8 cellular contexts compared by ENCODE assay signal in genomic region chr2:101149241-101150192, GRCh38. TPM values are rescaled to one million over a fixed set of nuclear protein-coding genes. Genes with fewer than 3 reads are reported as not detected.
DNase-seq lines count a peak whose midpoint lies in the region; ATAC-seq, FAIRE-seq and TF ChIP-seq lines count a peak whose summit lies in the region.

No MANE protein-coding gene starts in this region.

- no peaks in the 10 kb centered on the region for H3K36me3 ChIP-seq in left ventricle myocardium inferior
- no peaks in the 10 kb centered on the region for H3K36me3 ChIP-seq in liver (ENCODE audit: control insufficient read depth in 4 of 4, insufficient read depth in 3 of 4, low read depth in 1 of 4, low read length in 3 of 4)
- H3K36me3 ChIP-seq in upper lobe of right lung: no peaks in the 10 kb centered on the region

- H3K4me3 Mint-ChIP-seq in activated naive CD8-positive, alpha-beta T cell treated with anti-CD3 and anti-CD28 coated beads, Interleukin-2, amount 10 ng/mL, durations not matched to agents 7 days and 5 days: peak overlapping the region; percentile 53

- TF ChIP-seq CTCF in left ventricle myocardium inferior (IDR thresholded peaks at IDR 0.05; ENCODE audit: borderline replicate concordance) (no peak), liver (IDR thresholded peaks at IDR 0.05; ENCODE audit: low read depth, low read length, missing input control) (no peak), upper lobe of right lung (IDR thresholded peaks at IDR 0.05) (no peak)

- no peaks in the 10 kb centered on the region for H3K27me3 ChIP-seq in left ventricle myocardium inferior (ENCODE audit: low read depth)
- H3K27me3 ChIP-seq in liver (ENCODE audit: control insufficient read depth in 4 of 4, insufficient read depth in 4 of 4, low read length in 3 of 4): no peaks in the 10 kb centered on the region
- H3K27me3 ChIP-seq in upper lobe of right lung: no peaks in the 10 kb centered on the region

- DNase-seq in left ventricle myocardium inferior (peak; percentile 20), Right ventricle myocardium inferior (ENCODE audit: missing footprints) (no peak), upper lobe of right lung (no peak), GM19239 (ENCODE audit: insufficient read length, low spot score) (no peak)
- no peak for DNase-seq in activated naive CD8-positive, alpha-beta T cell treated with anti-CD3 and anti-CD28 coated beads, Interleukin-2, amount 10 ng/mL, durations not matched to agents 7 days and 5 days

- H3K9ac ChIP-seq in liver (ENCODE audit: low read depth in 1 of 2, low read length in 2 of 2): peak overlapping the region; percentile 79 to 92

- no peaks in the 10 kb centered on the region for H3K36me3 Mint-ChIP-seq in activated naive CD8-positive, alpha-beta T cell treated with anti-CD3 and anti-CD28 coated beads, Interleukin-2, amount 10 ng/mL, durations not matched to agents 7 days and 5 days

- peak overlapping the region; percentile 93 for H3K4me3 ChIP-seq in left ventricle myocardium inferior
- H3K4me3 ChIP-seq in liver (ENCODE audit: low read depth in 1 of 3, low read length in 3 of 3): peak overlapping the region; percentile 65 to 97 (median 74)
- peak overlapping the region; percentile 72 for H3K4me3 ChIP-seq in upper lobe of right lung

- H3K4me1 ChIP-seq in left ventricle myocardium inferior: peaks cover 93% of the 10 kb centered on the region
- H3K4me1 ChIP-seq in liver (ENCODE audit: control insufficient read depth in 4 of 4, insufficient read depth in 4 of 4, low read length in 3 of 4): peaks cover 16 to 41% (median 27%) of the 10 kb centered on the region in 4 donors
- H3K4me1 ChIP-seq in upper lobe of right lung: peaks cover 19% of the 10 kb centered on the region

- no peak for ATAC-seq in Right ventricle myocardium inferior
- ATAC-seq in activated naive CD8-positive, alpha-beta T cell treated with anti-CD3 and anti-CD28 coated beads, Interleukin-2, amount 10 ng/mL, durations not matched to agents 7 days and 5 days (ENCODE audit: low read depth): no peak
- ATAC-seq in upper lobe of right lung: no peak
- no peak for ATAC-seq in HG03432 (IDR thresholded peaks at IDR 0.05; ENCODE audit: unreplicated experiment)
- ATAC-seq in HG02840 (IDR thresholded peaks at IDR 0.05; ENCODE audit: low FRiP score, unreplicated experiment): no peak

- no peak for FAIRE-seq in GM19239 (lab: Jason Lieb, UNC)

- no peaks in the 10 kb centered on the region for H3K9me3 Mint-ChIP-seq in activated naive CD8-positive, alpha-beta T cell treated with anti-CD3 and anti-CD28 coated beads, Interleukin-2, amount 10 ng/mL, durations not matched to agents 7 days and 5 days

- H3K27ac Mint-ChIP-seq in activated naive CD8-positive, alpha-beta T cell treated with anti-CD3 and anti-CD28 coated beads, Interleukin-2, amount 10 ng/mL, durations not matched to agents 7 days and 5 days: no peak overlapping the region

- H3K9me3 ChIP-seq in left ventricle myocardium inferior (replicated peaks): no peaks in the 10 kb centered on the region
- no peaks in the 10 kb centered on the region for H3K9me3 ChIP-seq in liver (ENCODE audit: control insufficient read depth in 4 of 4, low read length in 3 of 4)
- H3K9me3 ChIP-seq in upper lobe of right lung: no peaks in the 10 kb centered on the region

- H3K27me3 Mint-ChIP-seq in activated naive CD8-positive, alpha-beta T cell treated with anti-CD3 and anti-CD28 coated beads, Interleukin-2, amount 10 ng/mL, durations not matched to agents 7 days and 5 days: peaks cover 81% of the 10 kb centered on the region

- H3K4me1 Mint-ChIP-seq in activated naive CD8-positive, alpha-beta T cell treated with anti-CD3 and anti-CD28 coated beads, Interleukin-2, amount 10 ng/mL, durations not matched to agents 7 days and 5 days: peaks cover 9% of the 10 kb centered on the region

- H3K27ac ChIP-seq in left ventricle myocardium inferior (replicated peaks) (peak overlapping the region; percentile 95), liver (ENCODE audit: low read depth in 1 of 2, low read length in 2 of 2) (peak overlapping the region in 1 of 2 donors; percentile 73), upper lobe of right lung (peak overlapping the region; percentile 45)

- 68% methylated on average over 21 of the region's 21 CpGs for WGBS in liver

- TF ChIP-seq RAD21 in liver (IDR thresholded peaks at IDR 0.05): no peak

- POLR2A ChIA-PET in activated naive CD8-positive, alpha-beta T cell treated with anti-CD3 and anti-CD28 coated beads, Interleukin-2, amount 10 ng/mL, durations not matched to agents 7 days and 5 days (lab: Charles Lee): no interaction called here

- intact Hi-C loops in left ventricle myocardium inferior (cut with micrococcal nuclease) (loop anchor here (5.0 kb wide), 2 partner anchors 112 to 137 kb away; no protein-coding TSS in a partner anchor), Right ventricle myocardium inferior (cut with DNase I) (loop anchor here (2.0 to 10.0 kb wide), 5 partner anchors 25 to 585 kb away; partner anchors contain the start of genes NPAS2 and PDCL3), upper lobe of right lung (cut with DNase I) (loop anchor here (5.0 kb wide), 1 partner anchor 137 kb away; no protein-coding TSS in a partner anchor)

TF ChIP-seq in liver, 16 proteins besides CTCF, POLR2A, EP300 and RAD21:
- no peak for TF ChIP-seq NR2F2 (IDR thresholded peaks at IDR 0.05)

RNA-seq across cellular contexts. Expression of gene TBC1D8, which starts 1.7 kb away (rescaled TPM):
- total RNA-seq in left ventricle myocardium inferior: 45.0 TPM
- total RNA-seq in Right ventricle myocardium inferior: 37.9 TPM
- 1 to 10 TPM in 1 of 2 experiments, under 1 TPM in 1; 0.79 to 1.4 TPM for total RNA-seq in activated naive CD8-positive, alpha-beta T cell treated with anti-CD3 and anti-CD28 coated beads, Interleukin-2, amount 10 ng/mL, durations not matched to agents 7 days and 5 days
- total RNA-seq in liver: 10 to 100 TPM; 10.4 to 38.6 TPM
- 10 to 100 TPM; 13.2 to 13.5 TPM for polyA plus RNA-seq in liver
- 19.9 TPM for total RNA-seq in upper lobe of right lung
